ENCODE assay signal across 2 cellular contexts in genomic region chr15:66932634-66933024, GRCh38.
A peak's percentile ranks its signal among the peaks of the same experiment; 100 is the strongest.
TF ChIP-seq lines count a peak whose summit lies in the region.

No MANE protein-coding gene starts in this region.

TF ChIP-seq in WTC11, 78 proteins besides CTCF, POLR2A, EP300 and RAD21:
- no peak for TF ChIP-seq E2F4 (CRISPR knock-in tag; IDR thresholded peaks at IDR 0.05; ENCODE audit: borderline replicate concordance, low read depth)
- peak; percentile 93; the same call in 1 of the 2 replicates for TF ChIP-seq ZBTB43 (CRISPR knock-in tag; IDR thresholded peaks at IDR 0.05)
- TF ChIP-seq ZNF532 (CRISPR knock-in tag; IDR thresholded peaks at IDR 0.05; ENCODE audit: borderline replicate concordance): no peak

TF ChIP-seq in HepG2, 621 proteins besides CTCF, POLR2A, EP300 and RAD21 (continued from another document and continues in another):
- no peak for TF ChIP-seq BCLAF1 (IDR thresholded peaks at IDR 0.05)
- no peak for TF ChIP-seq ZNF567 (CRISPR knock-in tag; IDR thresholded peaks at IDR 0.05; ENCODE audit: borderline replicate concordance)
- 0 out of 2 replicates have a peak, but pooled peaks have one; percentile 26 for TF ChIP-seq ZNF207 (IDR thresholded peaks at IDR 0.05; ENCODE audit: borderline replicate concordance)
- peak; percentile 69 for TF ChIP-seq ZNF282 (IDR thresholded peaks at IDR 0.05; ENCODE audit: partially characterized antibody)
- TF ChIP-seq WIZ (CRISPR knock-in tag; IDR thresholded peaks at IDR 0.05): no peak
- peak; percentile 46; the same call in 1 of the 2 replicates for TF ChIP-seq TBX3 (IDR thresholded peaks at IDR 0.05; ENCODE audit: borderline replicate concordance)
- TF ChIP-seq SP4 (CRISPR knock-in tag; IDR thresholded peaks at IDR 0.05): peak; percentile 17; the same call in 1 of the 2 replicates
- no peak for TF ChIP-seq PRMT3 (CRISPR knock-in tag; IDR thresholded peaks at IDR 0.05; ENCODE audit: borderline replicate concordance, low read depth)
- TF ChIP-seq ELK4 (CRISPR knock-in tag; IDR thresholded peaks at IDR 0.05; ENCODE audit: borderline replicate concordance): no peak
- 0 out of 2 replicates have a peak, but pooled peaks have one; percentile 33 for TF ChIP-seq ZFP91 (CRISPR knock-in tag; IDR thresholded peaks at IDR 0.05; ENCODE audit: borderline replicate concordance)
- no peak for TF ChIP-seq ZNF512 (CRISPR knock-in tag; IDR thresholded peaks at IDR 0.05)
- no peak for TF ChIP-seq ZNF33A (CRISPR knock-in tag; IDR thresholded peaks at IDR 0.05; ENCODE audit: borderline replicate concordance)
- TF ChIP-seq ZNF557 (CRISPR knock-in tag; IDR thresholded peaks at IDR 0.05): no peak
- TF ChIP-seq ZNF503 (CRISPR knock-in tag; IDR thresholded peaks at IDR 0.05): no peak
- no peak for TF ChIP-seq NCOR1 (IDR thresholded peaks at IDR 0.05; ENCODE audit: borderline replicate concordance, low read length)
- no peak for TF ChIP-seq NFYC (CRISPR knock-in tag; IDR thresholded peaks at IDR 0.05)
- no peak for TF ChIP-seq XRCC5 (optimal IDR thresholded peaks at IDR 0.05; ENCODE audit: low read length)
- peak; percentile 41; the same call in 1 of the 2 replicates for TF ChIP-seq ZNF687 (CRISPR knock-in tag; IDR thresholded peaks at IDR 0.05)
- no peak for TF ChIP-seq ATF7 (IDR thresholded peaks at IDR 0.05)
- TF ChIP-seq ATF7 (CRISPR knock-in tag; IDR thresholded peaks at IDR 0.05): no peak
- 0 out of 2 replicates have a peak, but pooled peaks have one; percentile 14 for TF ChIP-seq SKIL (CRISPR knock-in tag; IDR thresholded peaks at IDR 0.05; ENCODE audit: borderline replicate concordance)
- TF ChIP-seq ZGPAT (CRISPR knock-in tag; IDR thresholded peaks at IDR 0.05): no peak
- TF ChIP-seq FOXC1 (CRISPR knock-in tag; IDR thresholded peaks at IDR 0.05; ENCODE audit: borderline replicate concordance): no peak
- peak; percentile 77; the same call in 1 of the 2 replicates for TF ChIP-seq SP1 (IDR thresholded peaks at IDR 0.05)
- TF ChIP-seq SP1 (CRISPR knock-in tag; IDR thresholded peaks at IDR 0.05): no peak
- no peak for TF ChIP-seq PRDM10 (CRISPR knock-in tag; IDR thresholded peaks at IDR 0.05; ENCODE audit: low read depth)
- TF ChIP-seq KAT7 (CRISPR knock-in tag; IDR thresholded peaks at IDR 0.05; ENCODE audit: borderline replicate concordance): no peak
- 0 out of 2 replicates have a peak, but pooled peaks have one; percentile 15 for TF ChIP-seq ZNF143 (CRISPR knock-in tag; IDR thresholded peaks at IDR 0.05)
- TF ChIP-seq ZKSCAN8 (CRISPR knock-in tag; IDR thresholded peaks at IDR 0.05; ENCODE audit: borderline replicate concordance): no peak
- no peak for TF ChIP-seq MED8 (CRISPR knock-in tag; IDR thresholded peaks at IDR 0.05; ENCODE audit: insufficient replicate concordance)
- peak; percentile 63; the same call in 1 of the 2 replicates for TF ChIP-seq IKZF1 (IDR thresholded peaks at IDR 0.05)
- 0 out of 2 replicates have a peak, but pooled peaks have one; percentile 43 for TF ChIP-seq HOXA7 (CRISPR knock-in tag; IDR thresholded peaks at IDR 0.05)
- TF ChIP-seq DNMT3B (CRISPR knock-in tag; conservative IDR thresholded peaks at IDR 0.05): no peak
- no peak for TF ChIP-seq ZNF660 (CRISPR knock-in tag; IDR thresholded peaks at IDR 0.05; ENCODE audit: borderline replicate concordance, low read depth)
